Comparison of ENCODE assay signal across 1 cellular context in genomic region chr2:156537147-156537546, GRCh38.
TF ChIP-seq lines count a peak whose summit lies in the region.

No MANE protein-coding gene starts in this region.

TF ChIP-seq in GM23338, 12 proteins besides CTCF, POLR2A, EP300 and RAD21 (continued from another document):
- TF ChIP-seq ZNF462 (CRISPR knock-in tag; IDR thresholded peaks at IDR 0.05), result no peak
- no peak for TF ChIP-seq EZH2 (IDR thresholded peaks at IDR 0.05; ENCODE audit: low read depth, unreplicated experiment)
